ENCODE assay signal across 8 cellular contexts in genomic region chr15:52464478-52464877, GRCh38.
DNase-seq lines count a peak whose midpoint lies in the region; ATAC-seq and TF ChIP-seq lines count a peak whose summit lies in the region.

No MANE protein-coding gene starts in this region.

- in situ Hi-C loops in transverse colon (cut with MboI; ENCODE audit: low pct_ligation_motif_present in 1 of 4, low pct_unique_long_range_greater_than_20kb in 1 of 4, low sequenced_read_pairs in 3 of 4), result no loop called here

- 65 to 68% methylated on average over 3 of the region's 3 CpGs for WGBS in transverse colon (ENCODE audit: low coverage in 1 of 2), 2 donors

- peaks cover 30% of the 10 kb centered on the region for H3K4me1 Mint-ChIP-seq in WTC11

- POLR2A ChIA-PET in WTC11 (lab: Charles Lee), result no interaction called here

- peak overlapping the region; percentile 25 to 58 (median 34) for H3K27ac ChIP-seq in transverse colon

- H3K27me3 Mint-ChIP-seq in WTC11 (ENCODE audit: low read depth), result no peaks in the 10 kb centered on the region

- H3K27me3 ChIP-seq in transverse colon, result no peaks in the 10 kb centered on the region
- no peaks in the 10 kb centered on the region for H3K27me3 ChIP-seq in H7 (ENCODE audit: control insufficient read depth, insufficient read depth, low read length)

- intact Hi-C loops in transverse colon (cut with DNase I; ENCODE audit: low total_unique reads), result no loop called here

- TF ChIP-seq EP300 in transverse colon (IDR thresholded peaks at IDR 0.05; ENCODE audit: low read depth), result no peak

- peak; percentile 15 for DNase-seq in stimulated activated CD4-positive, alpha-beta T cell treated with anti-CD3 and anti-CD28 coated beads, Interleukin-15, amount 100 ng/mL, for 24 hours
- DNase-seq in stimulated activated CD4-positive, alpha-beta T cell treated with anti-CD3 and anti-CD28 coated beads, Interleukin-4, amount 100 ng/mL, for 4 hours, result no peak
- no peak for DNase-seq in WTC11 (ENCODE audit: low spot score)
- DNase-seq in transverse colon, result no peak
- no peak for DNase-seq in H7
- DNase-seq in cerebellar cortex (ENCODE audit: low spot score), result no peak
- DNase-seq in NCI-H345 treated with DMSO at 0.1 percent for 48 hours (lab: John Stamatoyannopoulos, UW; ENCODE audit: unreplicated experiment), result no peak

- H3K9me3 ChIP-seq in transverse colon, result peaks cover 6% of the 10 kb centered on the region in 2 donors

- CTCF ChIA-PET in WTC11 (lab: Charles Lee), result no interaction called here

- peaks cover 12% of the 10 kb centered on the region for H3K36me3 Mint-ChIP-seq in WTC11

- no peak overlapping the region for H3K4me3 Mint-ChIP-seq in WTC11

- H3K36me3 ChIP-seq in transverse colon (no peaks in the 10 kb centered on the region), H7 (replicated peaks; ENCODE audit: control insufficient read depth, insufficient read depth, low read length) (no peaks in the 10 kb centered on the region)

- no peak for TF ChIP-seq CTCF in WTC11 (IDR thresholded peaks at IDR 0.05)
- no peak for TF ChIP-seq CTCF in transverse colon (IDR thresholded peaks at IDR 0.05)

- peaks cover 7% of the 10 kb centered on the region for H3K9me3 Mint-ChIP-seq in WTC11

- H3K4me1 ChIP-seq in transverse colon, result peaks cover 0 to 11% (median 2%) of the 10 kb centered on the region in 4 donors

- no peak overlapping the region for H3K4me3 ChIP-seq in transverse colon
- no peak overlapping the region for H3K4me3 ChIP-seq in H7 (ENCODE audit: insufficient read depth, low read depth, low read length)

- 0 out of 2 replicates have a peak overlapping the region, but pooled peaks have one; percentile 75 for H3K27ac Mint-ChIP-seq in WTC11

- ATAC-seq in HG02884 (IDR thresholded peaks at IDR 0.05; ENCODE audit: unreplicated experiment), result peak; percentile 44
- no peak for ATAC-seq in WTC11

- TF ChIP-seq POLR2A in transverse colon (IDR thresholded peaks at IDR 0.05), result no peak

TF ChIP-seq in WTC11, 78 proteins besides CTCF, POLR2A, EP300 and RAD21 (continues in another document):
- TF ChIP-seq ZNF396 (CRISPR knock-in tag; IDR thresholded peaks at IDR 0.05; ENCODE audit: borderline replicate concordance), result no peak
- no peak for TF ChIP-seq ZNF532 (CRISPR knock-in tag; IDR thresholded peaks at IDR 0.05; ENCODE audit: borderline replicate concordance)
- no peak for TF ChIP-seq E2F4 (CRISPR knock-in tag; IDR thresholded peaks at IDR 0.05; ENCODE audit: borderline replicate concordance, low read depth)
- no peak for TF ChIP-seq JUN (CRISPR knock-in tag; IDR thresholded peaks at IDR 0.05)
- TF ChIP-seq AFF4 (CRISPR knock-in tag; IDR thresholded peaks at IDR 0.05; ENCODE audit: borderline replicate concordance), result no peak
- no peak for TF ChIP-seq USF2 (CRISPR knock-in tag; IDR thresholded peaks at IDR 0.05)
- TF ChIP-seq RELA (CRISPR knock-in tag; IDR thresholded peaks at IDR 0.05; ENCODE audit: borderline replicate concordance), result no peak
- TF ChIP-seq KAT7 (CRISPR knock-in tag; IDR thresholded peaks at IDR 0.05; ENCODE audit: borderline replicate concordance), result no peak
- TF ChIP-seq TEAD4 (CRISPR knock-in tag; IDR thresholded peaks at IDR 0.05), result no peak
- no peak for TF ChIP-seq ZSCAN18 (CRISPR knock-in tag; IDR thresholded peaks at IDR 0.05)
- TF ChIP-seq ZNF121 (CRISPR knock-in tag; IDR thresholded peaks at IDR 0.05), result no peak
- no peak for TF ChIP-seq NR1H2 (CRISPR knock-in tag; IDR thresholded peaks at IDR 0.05)
- TF ChIP-seq ZNF671 (CRISPR knock-in tag; IDR thresholded peaks at IDR 0.05), result no peak
- TF ChIP-seq NR2C2 (CRISPR knock-in tag; IDR thresholded peaks at IDR 0.05), result no peak
- TF ChIP-seq CREM (CRISPR knock-in tag; IDR thresholded peaks at IDR 0.05), result no peak
